In genomic region chr3:131322946-131323505, GRCh38 we compare ENCODE assay signal across 23 cellular contexts.
"Had no signal": no experiment of that assay in that cellular context is flagged by ENCODE, and none has a peak within 500 bp of the region (broad histone marks: within the 10 kb centered on the region; RNA-seq: fewer than 3 reads in every experiment).

No MANE protein-coding gene starts in this region.

- H3K27ac ChIP-seq: coronary artery, epithelial cell of prostate, esophagus muscularis mucosa, foreskin keratinocyte, hepatocyte, pancreas, prostate gland, right lobe of liver, spleen, testis, transverse colon had no signal

- H3K4me3 ChIP-seq: coronary artery, esophagus muscularis mucosa, hepatocyte, pancreas, prostate gland, right lobe of liver, spleen, testis, transverse colon had no signal

- H3K9me3 ChIP-seq: esophagus muscularis mucosa, pancreas, prostate gland, right lobe of liver, spleen, testis, transverse colon had no signal

- H3K36me3 ChIP-seq: esophagus muscularis mucosa, pancreas, prostate gland, right lobe of liver, transverse colon had no signal

- ATAC-seq: effector memory CD8-positive, alpha-beta T cell; foreskin keratinocyte; natural killer cell; pancreas; right lobe of liver; stimulated activated memory B cell treated with anti-CD40 and anti-IgM and Interleukin-4, amounts not matched to agents 10 μg/mL and 1 μg/mL and 100 μg/mL, for 72 hours had no signal

- H3K4me1 ChIP-seq: esophagus muscularis mucosa, foreskin keratinocyte, pancreas, prostate gland, right lobe of liver, spleen, testis, transverse colon had no signal

- H3K27me3 ChIP-seq: esophagus muscularis mucosa, foreskin keratinocyte, pancreas, right lobe of liver, spleen, testis, transverse colon had no signal

- DNase-seq: caudate nucleus; effector memory CD8-positive, alpha-beta T cell; foreskin keratinocyte; head of caudate nucleus; kidney glomerular epithelial cell; mammary epithelial cell; natural killer cell; nucleus accumbens; pancreas; retina; right lobe of liver; spleen; stimulated activated CD4-positive, alpha-beta T cell treated with anti-CD3 and anti-CD28 coated beads, Interleukin-15, amount 100 ng/mL, for 24 hours; stimulated activated CD4-positive, alpha-beta T cell treated with anti-CD3 and anti-CD28 coated beads, Interleukin-1b, Interleukin-23, amount 100 ng/mL, for 48 hours; stimulated activated CD4-positive, alpha-beta T cell treated with anti-CD3 and anti-CD28 coated beads, Interleukin-4, amount 100 ng/mL, for 24 hours; testis; transverse colon had no signal
